ENCODE assay signal across 29 cellular contexts in genomic region chr1:108046021-108046420, GRCh38.
A peak's percentile ranks its signal among the peaks of the same experiment; 100 is the strongest.
DNase-seq lines count a peak whose midpoint lies in the region; ATAC-seq, FAIRE-seq and TF ChIP-seq lines count a peak whose summit lies in the region.
"Had no signal": no experiment of that assay in that cellular context is flagged by ENCODE, and none has a peak within 500 bp of the region (broad histone marks: within the 10 kb centered on the region; RNA-seq: fewer than 3 reads in every experiment).

No MANE protein-coding gene starts in this region.

- no peak for TF ChIP-seq POLR2A in GM18505 (IDR thresholded peaks at IDR 0.05; ENCODE audit: borderline replicate concordance, extremely low read depth, insufficient read depth, insufficient read length)

- H3K9me3 ChIP-seq in HEK293 (ENCODE audit: control insufficient read depth, insufficient read depth, low read depth, low read length) (no peaks in the 10 kb centered on the region), trophoblast cell (ENCODE audit: insufficient read depth, low read depth, low read length) (no peaks in the 10 kb centered on the region), pancreas (no peaks in the 10 kb centered on the region)
- H3K9me3 ChIP-seq: body of pancreas, transverse colon had no signal

- no CpG with 5 or more reads among the region's 2 CpGs for WGBS in trophoblast cell (ENCODE audit: extremely low coverage, insufficient coverage, insufficient read length)
- 32 to 35% methylated on average over 2 of the region's 2 CpGs for WGBS in pancreas, 2 donors

- no peak overlapping the region for H3K14ac ChIP-seq in trophoblast cell (ENCODE audit: low read length)

- no peak for FAIRE-seq in pancreas (lab: Jason Lieb, UNC)
- FAIRE-seq: colon, kidney had no signal

- no peak overlapping the region for H3K4ac ChIP-seq in trophoblast cell (ENCODE audit: low read depth, low read length)

- H4K91ac ChIP-seq in trophoblast cell (ENCODE audit: low read depth, low read length), result no peak overlapping the region

- no peak overlapping the region for H2BK120ac ChIP-seq in trophoblast cell (ENCODE audit: insufficient read depth, low read length, poor library complexity)

- no peak overlapping the region for H2AK5ac ChIP-seq in trophoblast cell (ENCODE audit: low read length)

- H3K23ac ChIP-seq in trophoblast cell (ENCODE audit: low read length), result no peak overlapping the region

- no peak for DNase-seq in epithelial cell of prostate (ENCODE audit: low read depth, low spot score)
- DNase-seq in trophoblast cell, result peak; percentile 89 to 94
- no peak for DNase-seq in pancreas
- no peak for DNase-seq in GM03348 (ENCODE audit: low spot score)
- DNase-seq in cerebellar cortex (ENCODE audit: low spot score), result no peak
- DNase-seq: activated CD4-positive, alpha-beta T cell treated with anti-CD3 and anti-CD28 coated beads, Interleukin-2, amount 10 ng/mL, durations not matched to agents 24 days and 14 days; activated naive CD8-positive, alpha-beta T cell treated with anti-CD3 and anti-CD28 coated beads, Interleukin-2, amount 50 U/mL, for 24 hours; activated T-cell treated with anti-CD3 and anti-CD28 coated beads, Interleukin-2, amount 50 U/mL, for 4 hours; body of pancreas; DMS79 treated with DMSO at 0.1 percent for 48 hours; effector CD4-positive, alpha-beta T cell; glutamatergic neuron; H7; kidney; NCI-H1105; NCI-H2029; NCI-H526; NK-92 treated with Interleukin-12 subunit alpha and Interleukin-12 subunit beta, amount 100 ng/mL, for 24 hours; stimulated activated CD4-positive, alpha-beta T cell treated with anti-CD3 and anti-CD28 coated beads, Interleukin-1b, Interleukin-23, amount 100 ng/mL, for 48 hours; stimulated activated CD8-positive, alpha-beta memory T cell treated with anti-CD3 and anti-CD28 coated beads, Interleukin-4, amount 100 ng/mL, for 48 hours; transverse colon had no signal

- H3K36me3 ChIP-seq in HEK293 (ENCODE audit: control insufficient read depth in 2 of 2, insufficient read depth in 1 of 2, low read length in 2 of 2) (no peaks in the 10 kb centered on the region), trophoblast cell (ENCODE audit: control insufficient read depth in 1 of 2, insufficient read depth in 2 of 2, low read length in 2 of 2) (no peaks in the 10 kb centered on the region), pancreas (no peaks in the 10 kb centered on the region)
- H3K36me3 ChIP-seq: transverse colon had no signal

- no peak overlapping the region for H2AFZ ChIP-seq in trophoblast cell (ENCODE audit: insufficient read depth, low read length, poor library complexity)
- H2AFZ ChIP-seq: PC-9 had no signal

- no peak overlapping the region for H2BK12ac ChIP-seq in trophoblast cell (ENCODE audit: low read length)

- H3K4me1 ChIP-seq in HEK293 (ENCODE audit: control insufficient read depth, insufficient read depth, low read length) (peaks cover 3% of the 10 kb centered on the region; the same call in 1 of the 2 replicates), trophoblast cell (ENCODE audit: control insufficient read depth in 1 of 2, insufficient read depth in 2 of 2, low read length in 2 of 2) (peaks cover 4 to 11% of the 10 kb centered on the region in 2 experiments), pancreas (peaks cover 0 to 2% (median 0%) of the 10 kb centered on the region in 3 donors)
- H3K4me1 ChIP-seq: body of pancreas had no signal

- TF ChIP-seq CTCF in HEK293 (tag by site-specific recombination; IDR thresholded peaks at IDR 0.05) (no peak), VCaP (conservative IDR thresholded peaks at IDR 0.05) (no peak), pancreas (IDR thresholded peaks at IDR 0.05) (no peak)

- H3K79me2 ChIP-seq in trophoblast cell (ENCODE audit: control insufficient read depth, insufficient read depth, low read length, poor library complexity), result no peaks in the 10 kb centered on the region

- peak overlapping the region; percentile 5 for H3K4me2 ChIP-seq in trophoblast cell (ENCODE audit: low read length)
- H3K4me2 ChIP-seq: PC-9, smooth muscle cell had no signal

- peaks cover 3% of the 10 kb centered on the region for H3K79me1 ChIP-seq in trophoblast cell (ENCODE audit: low read length)

- no peak overlapping the region for H4K12ac ChIP-seq in trophoblast cell (ENCODE audit: low read depth, low read length)

- H4K8ac ChIP-seq in trophoblast cell (ENCODE audit: low read depth, low read length), result no peak overlapping the region

- H3K27me3 ChIP-seq in trophoblast cell (ENCODE audit: insufficient read depth, low read length), result no peaks in the 10 kb centered on the region
- no peaks in the 10 kb centered on the region for H3K27me3 ChIP-seq in pancreas
- H3K27me3 ChIP-seq: BLaER1 treated with 17β-estradiol and CSF1 and Interleukin-3, amounts not matched to agents 10 nM and 100 nM; body of pancreas; transverse colon had no signal

- H3K4me3 ChIP-seq in HEK293 (ENCODE audit: low read depth, low read length) (no peak overlapping the region), trophoblast cell (ENCODE audit: low read depth, low read length) (no peak overlapping the region), pancreas (no peak overlapping the region)
- H3K4me3 ChIP-seq: BLaER1 treated with 17β-estradiol and CSF1 and Interleukin-3, amounts not matched to agents 10 nM and 100 nM; body of pancreas; lung; PC-9; smooth muscle cell; transverse colon had no signal

- no peak overlapping the region; the same call in 1 of the 2 replicates for H3K27ac ChIP-seq in HEK293 (ENCODE audit: extremely low read depth, low read depth, low read length)
- peak overlapping the region; percentile 57 for H3K27ac ChIP-seq in VCaP
- H3K27ac ChIP-seq in epithelial cell of prostate, result peak overlapping the region; percentile 35
- H3K27ac ChIP-seq in trophoblast cell (ENCODE audit: low read depth, low read length), result peak overlapping the region; percentile 10
- H3K27ac ChIP-seq in pancreas, result no peak overlapping the region
- H3K27ac ChIP-seq: BLaER1 treated with 17β-estradiol and CSF1 and Interleukin-3, amounts not matched to agents 10 nM and 100 nM; body of pancreas; PC-9; transverse colon had no signal

- H2BK5ac ChIP-seq in trophoblast cell (ENCODE audit: low read depth, low read length, poor library complexity), result no peak overlapping the region

- intact Hi-C loops in pancreas (cut with DNase I), result no loop called here

- no peak overlapping the region for H3K9ac ChIP-seq in trophoblast cell (ENCODE audit: low read length)
- H3K9ac ChIP-seq: BLaER1 treated with 17β-estradiol and CSF1 and Interleukin-3, amounts not matched to agents 10 nM and 100 nM had no signal

- no peak overlapping the region for H3K18ac ChIP-seq in trophoblast cell (ENCODE audit: low read length)

- POLR2A ChIA-PET in HEK293 (lab: Yijun Ruan, JAX), result no interaction called here

- CTCF ChIA-PET in HEK293 (lab: Yijun Ruan, JAX), result interaction anchor here (1.3 to 2.2 kb wide), 2 partner anchors 9 to 264 kb away, joined by 4 to 7 read pairs; no protein-coding TSS in a partner anchor

- ATAC-seq in pancreas, result no peak
- no peak for ATAC-seq in GM18505 (IDR thresholded peaks at IDR 0.05; ENCODE audit: unreplicated experiment)
- ATAC-seq: body of pancreas had no signal

TF ChIP-seq in HEK293, 187 proteins besides CTCF, POLR2A, EP300 and RAD21:
- TF ChIP-seq GLIS1 (tag by site-specific recombination; IDR thresholded peaks at IDR 0.05) (no peak), KLF1 (tag by site-specific recombination; IDR thresholded peaks at IDR 0.05) (0 out of 2 replicates have a peak, but pooled peaks have one; percentile 0)
TF ChIP-seq in HEK293: peak in this region for 1.

Comparison
In these comparisons a context has a peak if more than half of its experiments do, and no peak if none do; other contexts are left out.
1. H3K27ac ChIP-seq: peak in VCaP (single experiment), epithelial cell of prostate (single experiment) and trophoblast cell (single experiment); none in HEK293 (single experiment) and pancreas (0 of 4).
2. DNase-seq: peak in trophoblast cell (2 of 2); none in epithelial cell of prostate (single experiment), pancreas (0 of 6), GM03348 (single experiment) and cerebellar cortex (single experiment).